16 cellular contexts compared by ENCODE assay signal in genomic region chr1:220326578-220326977, GRCh38. TPM values are rescaled to one million over a fixed set of nuclear protein-coding genes. Genes with fewer than 3 reads are reported as not detected.
DNase-seq lines count a peak whose midpoint lies in the region; ATAC-seq and TF ChIP-seq lines count a peak whose summit lies in the region.
"Had no signal": no experiment of that assay in that cellular context is flagged by ENCODE, and none has a peak within 500 bp of the region (broad histone marks: within the 10 kb centered on the region; RNA-seq: fewer than 3 reads in every experiment).

No MANE protein-coding gene starts in this region.

- no peak overlapping the region for H3K23ac ChIP-seq in trophoblast cell (ENCODE audit: low read length)

- H2BK120ac ChIP-seq in trophoblast cell (ENCODE audit: insufficient read depth, low read length, poor library complexity) = no peak overlapping the region

- no peak overlapping the region for H2AFZ ChIP-seq in mammary epithelial cell (ENCODE audit: low read depth, low read length)
- no peak overlapping the region for H2AFZ ChIP-seq in trophoblast cell (ENCODE audit: insufficient read depth, low read length, poor library complexity)

- DNase-seq in MV-4-11 (lab: John Stamatoyannopoulos, UW) = peak; percentile 23
- DNase-seq in mammary epithelial cell = peak; percentile 70
- DNase-seq in trophoblast cell = peak; percentile 89 to 91
- no peak for DNase-seq in tibial nerve (ENCODE audit: low spot score in 2 of 2)
- no peak for DNase-seq in NCI-H1930 (lab: John Stamatoyannopoulos, UW)
- DNase-seq in NCI-H748 (lab: John Stamatoyannopoulos, UW; ENCODE audit: unreplicated experiment) = no peak
- DNase-seq: activated CD4-positive, alpha-beta T cell treated with anti-CD3 and anti-CD28 coated beads, Interleukin-2, amount 50 U/mL, for 4 hours; amniotic stem cell; DMS79 treated with DMSO at 0.1 percent for 48 hours; kidney; NCI-H1694; posterior cingulate gyrus; T1000 had no signal

- in situ Hi-C loops in mammary epithelial cell (cut with MboI; ENCODE audit: low sequenced_read_pairs in 2 of 2) = no loop called here

- H4K12ac ChIP-seq in trophoblast cell (ENCODE audit: low read depth, low read length) = no peak overlapping the region

- intact Hi-C loops in mammary epithelial cell (cut with micrococcal nuclease) = no loop called here

- no peak overlapping the region for H4K8ac ChIP-seq in trophoblast cell (ENCODE audit: low read depth, low read length)

- H3K9me3 ChIP-seq in mammary epithelial cell (replicated peaks; ENCODE audit: insufficient read depth, low read length) = no peaks in the 10 kb centered on the region
- H3K9me3 ChIP-seq in trophoblast cell (ENCODE audit: insufficient read depth, low read depth, low read length) = no peaks in the 10 kb centered on the region
- H3K9me3 ChIP-seq in tibial nerve = no peaks in the 10 kb centered on the region
- H3K9me3 ChIP-seq: gastroesophageal sphincter had no signal

- no peaks in the 10 kb centered on the region for H3K79me1 ChIP-seq in trophoblast cell (ENCODE audit: low read length)

- H3K4me2 ChIP-seq in mammary epithelial cell (ENCODE audit: insufficient read depth, low read depth, low read length) (no peak overlapping the region), trophoblast cell (ENCODE audit: low read length) (no peak overlapping the region)

- H2AK5ac ChIP-seq in trophoblast cell (ENCODE audit: low read length) = no peak overlapping the region

- H3K27me3 ChIP-seq in mammary epithelial cell (ENCODE audit: insufficient read depth, low read length) = no peaks in the 10 kb centered on the region
- no peaks in the 10 kb centered on the region for H3K27me3 ChIP-seq in trophoblast cell (ENCODE audit: insufficient read depth, low read length)
- no peaks in the 10 kb centered on the region for H3K27me3 ChIP-seq in tibial nerve
- H3K27me3 ChIP-seq: gastroesophageal sphincter had no signal

- H3K4ac ChIP-seq in trophoblast cell (ENCODE audit: low read depth, low read length) = no peak overlapping the region

- no peak overlapping the region for H3K9ac ChIP-seq in mammary epithelial cell (ENCODE audit: insufficient read depth, low read length)
- H3K9ac ChIP-seq in trophoblast cell (ENCODE audit: low read length) = no peak overlapping the region

- H3K4me3 ChIP-seq in mammary epithelial cell (replicated peaks in 1 of 3; ENCODE audit: insufficient read depth in 1 of 3, low read depth in 2 of 3, low read length in 3 of 3) = no peak overlapping the region
- H3K4me3 ChIP-seq in trophoblast cell (ENCODE audit: low read depth, low read length) = no peak overlapping the region
- no peak overlapping the region for H3K4me3 ChIP-seq in tibial nerve
- H3K4me3 ChIP-seq: gastroesophageal sphincter had no signal

- peak in 1 of 2 donors; percentile 14 for TF ChIP-seq EP300 in tibial nerve (IDR thresholded peaks at IDR 0.05)

- H3K18ac ChIP-seq in trophoblast cell (ENCODE audit: low read length) = no peak overlapping the region

- no peak for TF ChIP-seq POLR2A in tibial nerve (IDR thresholded peaks at IDR 0.05)

- 92% methylated on average over 2 of the region's 2 CpGs for WGBS in mammary epithelial cell (ENCODE audit: low coverage, missing lambda C conversion rate)
- WGBS in trophoblast cell (ENCODE audit: extremely low coverage, insufficient coverage, insufficient read length) = no CpG with 5 or more reads among the region's 2 CpGs
- 79 to 90% methylated on average over 2 of the region's 2 CpGs for WGBS in tibial nerve, 2 donors

- no peak for TF ChIP-seq CTCF in mammary epithelial cell (conservative IDR thresholded peaks at IDR 0.05 in 1 of 2, IDR thresholded peaks at IDR 0.05 in 1 of 2; ENCODE audit: extremely low read depth in 1 of 2, insufficient read depth in 1 of 2, low read depth in 1 of 2, low read length in 2 of 2)
- TF ChIP-seq CTCF in tibial nerve (IDR thresholded peaks at IDR 0.05) = no peak

- H3K36me3 ChIP-seq in mammary epithelial cell (ENCODE audit: insufficient read depth, low read length) (no peaks in the 10 kb centered on the region), trophoblast cell (ENCODE audit: control insufficient read depth in 1 of 2, insufficient read depth in 2 of 2, low read length in 2 of 2) (no peaks in the 10 kb centered on the region), tibial nerve (no peaks in the 10 kb centered on the region)
- H3K36me3 ChIP-seq: gastroesophageal sphincter had no signal

- CTCF ChIA-PET in mammary epithelial cell (lab: Charles Lee; ENCODE audit: low non-redundant PET) = no interaction called here

- H2BK12ac ChIP-seq in trophoblast cell (ENCODE audit: low read length) = no peak overlapping the region

- H4K91ac ChIP-seq in trophoblast cell (ENCODE audit: low read depth, low read length) = no peak overlapping the region

- no peaks in the 10 kb centered on the region for H3K4me1 ChIP-seq in mammary epithelial cell (ENCODE audit: insufficient read depth, low read length)
- H3K4me1 ChIP-seq in trophoblast cell (ENCODE audit: control insufficient read depth in 1 of 2, insufficient read depth in 2 of 2, low read length in 2 of 2) = peaks cover 0 to 6% of the 10 kb centered on the region in 2 experiments
- peaks cover 0 to 16% (median 0%) of the 10 kb centered on the region in 4 donors for H3K4me1 ChIP-seq in tibial nerve
- H3K4me1 ChIP-seq: gastroesophageal sphincter had no signal

- H4K20me1 ChIP-seq in mammary epithelial cell (ENCODE audit: insufficient read depth, low read length) = no peaks in the 10 kb centered on the region

- dilution Hi-C loops in mammary epithelial cell (cut with HindIII; ENCODE audit: low sequenced_read_pairs) = no loop called here

- ATAC-seq in GM21786 (IDR thresholded peaks at IDR 0.05; ENCODE audit: unreplicated experiment) = peak; percentile 49
- no peak for ATAC-seq in GM21367 (IDR thresholded peaks at IDR 0.05; ENCODE audit: unreplicated experiment)
- ATAC-seq: gastroesophageal sphincter had no signal

- BruUV-seq in mammary epithelial cell (replicated peaks; lab: Mats Ljungman, UMichigan) = no TSS peak

- H3K14ac ChIP-seq in trophoblast cell (ENCODE audit: low read length) = no peak overlapping the region

- H3K79me2 ChIP-seq in mammary epithelial cell (ENCODE audit: insufficient read depth, low read length) = no peaks in the 10 kb centered on the region
- H3K79me2 ChIP-seq in trophoblast cell (ENCODE audit: control insufficient read depth, insufficient read depth, low read length, poor library complexity) = no peaks in the 10 kb centered on the region

- no peak overlapping the region for H2BK5ac ChIP-seq in trophoblast cell (ENCODE audit: low read depth, low read length, poor library complexity)

- H3K27ac ChIP-seq in mammary epithelial cell (ENCODE audit: insufficient read depth, low read depth, low read length) (no peak overlapping the region), trophoblast cell (ENCODE audit: low read depth, low read length) (no peak overlapping the region), tibial nerve (peak overlapping the region in 1 of 4 donors; percentile 21)
- H3K27ac ChIP-seq: gastroesophageal sphincter had no signal

RNA-seq across cellular contexts. Expression of gene RAB3GAP2, which starts 54.3 kb away (rescaled TPM):
- 10 to 100 TPM; 46.3 to 55.3 TPM for total RNA-seq in mammary epithelial cell
- polyA plus RNA-seq in mammary epithelial cell = 16.7 TPM
- polyA minus RNA-seq in mammary epithelial cell = 108 TPM
- 14.8 and 15.5 TPM in 2 replicates for polyA plus RNA-seq in trophoblast cell (2013)
- 10 to 100 TPM; 30.6 to 36.8 (median 31.2) TPM for total RNA-seq in tibial nerve

Comparison
In these comparisons a context has a peak if more than half of its experiments do, and no peak if none do; other contexts are left out.
1. DNase-seq: peak in MV-4-11 (single experiment), mammary epithelial cell (single experiment) and trophoblast cell (2 of 2); none in tibial nerve (0 of 2), NCI-H1930 (0 of 2) and NCI-H748 (single experiment).